In genomic region chr7:114317450-114318098, GRCh38 we compare ENCODE assay signal across 27 cellular contexts.
"Had no signal": no experiment of that assay in that cellular context is flagged by ENCODE, and none has a peak within 500 bp of the region (broad histone marks: within the 10 kb centered on the region; RNA-seq: fewer than 3 reads in every experiment).

No MANE protein-coding gene starts in this region.

- H3K4me3 ChIP-seq: dorsolateral prefrontal cortex, esophagus squamous epithelium, heart right ventricle, lung, ovary, psoas muscle, sigmoid colon, stomach, thyroid gland, vagina had no signal

- H3K4me1 Mint-ChIP-seq: memory B cell; natural killer cell; stimulated activated effector memory CD8-positive, alpha-beta T cell treated with anti-CD3 and anti-CD28 coated beads, Interleukin-12 subunit alpha, Interleukin-12 subunit beta, amount 100 ng/mL, for 72 hours had no signal

- H3K27me3 ChIP-seq: esophagus squamous epithelium, heart right ventricle, ovary, sigmoid colon, stomach, thyroid gland, vagina had no signal

- H3K36me3 ChIP-seq: esophagus squamous epithelium, heart right ventricle, ovary, sigmoid colon, stomach, thyroid gland, vagina had no signal

- H3K4me3 Mint-ChIP-seq: memory B cell; natural killer cell; stimulated activated effector memory CD8-positive, alpha-beta T cell treated with anti-CD3 and anti-CD28 coated beads, Interleukin-12 subunit alpha, Interleukin-12 subunit beta, amount 100 ng/mL, for 72 hours had no signal

- DNase-seq: dorsolateral prefrontal cortex; effector CD4-positive, alpha-beta T cell; erythroblast; esophagus squamous epithelium; foreskin melanocyte; glutamatergic neuron; heart right ventricle; hippocampal formation; kidney; natural killer cell; occipital lobe; ovary; posterior cingulate gyrus; psoas muscle; right cardiac atrium; sigmoid colon; stimulated activated CD4-positive, alpha-beta T cell treated with anti-CD3 and anti-CD28 coated beads, Interleukin-2, amount 100 ng/mL, for 24 hours; stimulated activated CD4-positive, alpha-beta T cell treated with anti-CD3 and anti-CD28 coated beads, Interleukin-4, amount 100 ng/mL, for 24 hours; stimulated activated naive CD4-positive, alpha-beta T cell treated with Interleukin-2 at 50 U/mL for 16 hours; stomach; thyroid gland; trophoblast cell had no signal

- H3K36me3 Mint-ChIP-seq: memory B cell; natural killer cell; stimulated activated effector memory CD8-positive, alpha-beta T cell treated with anti-CD3 and anti-CD28 coated beads, Interleukin-12 subunit alpha, Interleukin-12 subunit beta, amount 100 ng/mL, for 72 hours had no signal

- ATAC-seq: heart right ventricle; left lobe of liver; natural killer cell; psoas muscle; right cardiac atrium; stimulated activated effector memory CD8-positive, alpha-beta T cell treated with anti-CD3 and anti-CD28 coated beads, Interleukin-12 subunit alpha, Interleukin-12 subunit beta, amount 100 ng/mL, for 72 hours had no signal

- H3K27me3 Mint-ChIP-seq: memory B cell had no signal

- H3K4me1 ChIP-seq: esophagus squamous epithelium, heart right ventricle, psoas muscle, stomach, thyroid gland, vagina had no signal

- H3K9me3 Mint-ChIP-seq: memory B cell; stimulated activated effector memory CD8-positive, alpha-beta T cell treated with anti-CD3 and anti-CD28 coated beads, Interleukin-12 subunit alpha, Interleukin-12 subunit beta, amount 100 ng/mL, for 72 hours had no signal

- H3K27ac Mint-ChIP-seq: memory B cell; natural killer cell; stimulated activated effector memory CD8-positive, alpha-beta T cell treated with anti-CD3 and anti-CD28 coated beads, Interleukin-12 subunit alpha, Interleukin-12 subunit beta, amount 100 ng/mL, for 72 hours had no signal

- H3K9me3 ChIP-seq: esophagus squamous epithelium, heart right ventricle, ovary, psoas muscle, sigmoid colon, stomach, thyroid gland, vagina had no signal
